In genomic region chr13:32261567-32261966, GRCh38 we compare ENCODE assay signal across 9 cellular contexts. TPM values are rescaled to one million over a fixed set of nuclear protein-coding genes. Genes with fewer than 3 reads are reported as not detected.
DNase-seq lines count a peak whose midpoint lies in the region; ATAC-seq, FAIRE-seq and TF ChIP-seq lines count a peak whose summit lies in the region.
"Had no signal": no experiment of that assay in that cellular context is flagged by ENCODE, and none has a peak within 500 bp of the region (broad histone marks: within the 10 kb centered on the region; RNA-seq: fewer than 3 reads in every experiment).

No MANE protein-coding gene starts in this region.

- peak overlapping the region; percentile 18 for H3K4me2 ChIP-seq in SK-N-SH

- POLR2A ChIA-PET in SK-N-SH (lab: Yijun Ruan, JAX), result no interaction called here

- H3K9me3 ChIP-seq in BE2C (no peaks in the 10 kb centered on the region), SK-N-SH (no peaks in the 10 kb centered on the region)

- no peak overlapping the region for H3K4me3 ChIP-seq in BE2C (ENCODE audit: low read depth, low read length)
- H3K4me3 ChIP-seq in SK-N-SH (ENCODE audit: low read depth in 2 of 2, low read length in 1 of 2), result no peak overlapping the region
- no peak overlapping the region for H3K4me3 ChIP-seq in foreskin fibroblast (ENCODE audit: low read depth in 1 of 2, low read length in 2 of 2)

- H3K79me2 ChIP-seq in SK-N-SH (ENCODE audit: insufficient read depth), result no peaks in the 10 kb centered on the region

- peaks cover 16% of the 10 kb centered on the region for H3K36me3 ChIP-seq in BE2C
- no peaks in the 10 kb centered on the region for H3K36me3 ChIP-seq in SK-N-SH (replicated peaks in 1 of 2; ENCODE audit: control insufficient read depth in 1 of 2, insufficient read depth in 2 of 2, low read length in 1 of 2)

- FAIRE-seq in GM19239 (lab: Jason Lieb, UNC), result no peak

- 11% methylated on average over 8 of the region's 9 CpGs for WGBS in SK-N-SH (ENCODE audit: low lambda C conversion rate)

- no peak for TF ChIP-seq RAD21 in SK-N-SH (IDR thresholded peaks at IDR 0.05; ENCODE audit: low read length)

- DNase-seq in BE2C (peak; percentile 61), SK-N-SH (peak; percentile 25), foreskin fibroblast (peak; percentile 81 to 88), occipital lobe (lab: John Stamatoyannopoulos, UW) (peak; percentile 59), GM19239 (ENCODE audit: insufficient read length, low spot score) (no peak), AML-193 (lab: John Stamatoyannopoulos, UW) (no peak)
- no peak for DNase-seq in stimulated activated naive CD8-positive, alpha-beta T cell treated with anti-CD3 and anti-CD28 coated beads, Interleukin-15, Interleukin-2, amounts not matched to agents 100 U/mL and 50 U/mL, for 24 hours

- H3K9me2 ChIP-seq in SK-N-SH, result no peaks in the 10 kb centered on the region

- H4K20me1 ChIP-seq in SK-N-SH (ENCODE audit: insufficient read depth), result no peaks in the 10 kb centered on the region

- H3K4me1 ChIP-seq in BE2C (no peaks in the 10 kb centered on the region; the same call in 1 of the 2 replicates), SK-N-SH (ENCODE audit: control insufficient read depth in 1 of 2, insufficient read depth in 2 of 2, low read depth in 1 of 2, low read length in 1 of 2) (peaks cover 9 to 27% of the 10 kb centered on the region in 2 experiments)

- H2AFZ ChIP-seq in SK-N-SH (ENCODE audit: low read depth), result peak overlapping the region; percentile 69

- H3K9ac ChIP-seq in SK-N-SH, result no peak overlapping the region; the same call in 1 of the 2 replicates

- no peak; a peak in 1 of 4 replicates for TF ChIP-seq EP300 in SK-N-SH (IDR thresholded peaks at IDR 0.05; ENCODE audit: borderline replicate concordance in 1 of 2, low read depth in 1 of 2, low read length in 1 of 2)

- CTCF ChIA-PET in SK-N-SH (lab: Yijun Ruan, JAX), result interaction anchor here (0.7 to 1.6 kb wide), 3 partner anchors 15 to 25 kb away, joined by 3 to 4 read pairs (median 3); no protein-coding TSS in a partner anchor

- peak overlapping the region; percentile 74 to 85 for H3K27ac ChIP-seq in SK-N-SH (ENCODE audit: low read depth in 2 of 2, low read length in 1 of 2)

- TF ChIP-seq CTCF in BE2C (IDR thresholded peaks at IDR 0.05; ENCODE audit: low read depth, low read length) (no peak), SK-N-SH (IDR thresholded peaks at IDR 0.05) (no peak), foreskin fibroblast (IDR thresholded peaks at IDR 0.05; ENCODE audit: low read depth, low read length) (no peak)

- H3K27me3 ChIP-seq in BE2C (no peaks in the 10 kb centered on the region), SK-N-SH (ENCODE audit: insufficient read depth) (no peaks in the 10 kb centered on the region)

- H3F3A ChIP-seq in SK-N-SH (replicated peaks; ENCODE audit: insufficient read depth), result peaks cover 13% of the 10 kb centered on the region

- ATAC-seq in stimulated activated naive CD8-positive, alpha-beta T cell treated with anti-CD3 and anti-CD28 coated beads, Interleukin-15, Interleukin-2, amounts not matched to agents 100 U/mL and 50 U/mL, for 24 hours, result no peak
- no peak for ATAC-seq in GM19397 (IDR thresholded peaks at IDR 0.05; ENCODE audit: unreplicated experiment)

TF ChIP-seq in SK-N-SH, 30 proteins besides CTCF, POLR2A, EP300 and RAD21:
- no peak for TF ChIP-seq FOXM1 (IDR thresholded peaks at IDR 0.05; ENCODE audit: low read depth)
- peak; percentile 73 for TF ChIP-seq JUND (IDR thresholded peaks at IDR 0.05)
- TF ChIP-seq FOSL2 (IDR thresholded peaks at IDR 0.05; ENCODE audit: borderline replicate concordance, low read depth), result peak; percentile 89
- TF ChIP-seq IRF3 (IDR thresholded peaks at IDR 0.05; ENCODE audit: low read depth, low read length), result no peak
- no peak for TF ChIP-seq SMC3 (IDR thresholded peaks at IDR 0.05; ENCODE audit: low read depth, low read length)
- peak; percentile 68 for TF ChIP-seq TCF12 (IDR thresholded peaks at IDR 0.05)
- TF ChIP-seq SIN3A (IDR thresholded peaks at IDR 0.05; ENCODE audit: borderline replicate concordance, low read depth, low read length), result 0 out of 2 replicates have a peak, but pooled peaks have one; percentile 31
- peak; percentile 76 for TF ChIP-seq MAX (IDR thresholded peaks at IDR 0.05; ENCODE audit: low read depth)
- no peak for TF ChIP-seq GABPA (IDR thresholded peaks at IDR 0.05; ENCODE audit: low read depth)
- peak; percentile 91 for TF ChIP-seq NFIC (IDR thresholded peaks at IDR 0.05; ENCODE audit: borderline replicate concordance)
- TF ChIP-seq USF1 (IDR thresholded peaks at IDR 0.05; ENCODE audit: borderline replicate concordance, low read depth), result no peak
- TF ChIP-seq PBX3 (IDR thresholded peaks at IDR 0.05), result peak; percentile 79
- TF ChIP-seq REST (IDR thresholded peaks at IDR 0.05; ENCODE audit: low read depth, low read length), result no peak

RNA-seq across cellular contexts. Expression of gene ZAR1L, which starts 53.6 kb away (rescaled TPM):
- polyA plus RNA-seq in BE2C (2012; ENCODE audit: insufficient read depth, insufficient read length, low read depth), result not detected
- polyA plus RNA-seq in SK-N-SH (2012; rRNA removed), result 0.07 TPM in 1 of 2 replicates, not detected in the other
- not detected in 2 replicates for polyA plus RNA-seq in SK-N-SH (2012; cell fraction: cytosol; rRNA removed)
- 0.14 and 0.21 TPM in 2 replicates for polyA plus RNA-seq in SK-N-SH (2012; cell fraction: nucleus; rRNA removed)
- not detected for total RNA-seq in occipital lobe
- total RNA-seq: SK-MEL-5 had no signal

RNA-seq across cellular contexts. Expression of gene BRCA2, which starts 53.7 kb away (rescaled TPM):
- 2.0 TPM for polyA plus RNA-seq in BE2C (2012; ENCODE audit: insufficient read depth, insufficient read length, low read depth)
- polyA plus RNA-seq in SK-N-SH (2012; rRNA removed), result 0.81 and 1.6 TPM in 2 replicates
- polyA plus RNA-seq in SK-N-SH (2012; cell fraction: cytosol; rRNA removed), result 0.85 and 1.1 TPM in 2 replicates
- 2.9 and 4.9 TPM in 2 replicates for polyA plus RNA-seq in SK-N-SH (2012; cell fraction: nucleus; rRNA removed)
- 2.3 TPM for total RNA-seq in occipital lobe

Comparison
In these comparisons a context has a peak if more than half of its experiments do, and no peak if none do; other contexts are left out.
1. DNase-seq: peak in BE2C (single experiment), SK-N-SH (single experiment), foreskin fibroblast (2 of 2) and occipital lobe (single experiment); none in stimulated activated naive CD8-positive, alpha-beta T cell treated with anti-CD3 and anti-CD28 coated beads, Interleukin-15, Interleukin-2, amounts not matched to agents 100 U/mL and 50 U/mL, for 24 hours (single experiment), GM19239 (single experiment) and AML-193 (0 of 2).